Comparison of ENCODE assay signal across 26 cellular contexts in the genomic region with DNA sequence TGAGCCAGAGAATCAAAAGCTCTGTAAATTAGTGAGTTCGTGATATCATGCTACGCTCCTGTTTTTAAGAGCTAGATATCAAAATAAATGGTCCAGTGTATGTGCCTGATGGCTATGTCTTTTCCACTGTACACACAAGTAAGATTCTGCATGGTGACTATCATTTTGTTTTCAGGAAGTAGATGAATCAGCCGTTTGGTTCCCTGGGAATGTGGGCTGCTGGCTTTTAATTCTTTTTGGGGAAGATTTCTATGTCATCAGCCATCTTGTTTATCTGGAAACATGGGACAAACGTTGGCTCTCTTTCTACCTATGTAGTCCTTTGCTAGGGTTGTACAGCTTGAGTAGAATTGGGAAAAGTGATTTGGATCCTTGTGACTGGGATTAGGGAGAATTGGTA.
DNase-seq lines count a peak whose midpoint lies in the region; ATAC-seq and TF ChIP-seq lines count a peak whose summit lies in the region.
"Had no signal": no experiment of that assay in that cellular context is flagged by ENCODE, and none has a peak within 500 bp of the region (broad histone marks: within the 10 kb centered on the region; RNA-seq: fewer than 3 reads in every experiment).

No MANE protein-coding gene starts in this region.

- H3K36me3 Mint-ChIP-seq in MCF 10A (ENCODE audit: insufficient read depth, unreplicated experiment): no peaks in the 10 kb centered on the region
- H3K36me3 Mint-ChIP-seq in CD14-positive monocyte: no peaks in the 10 kb centered on the region
- no peaks in the 10 kb centered on the region for H3K36me3 Mint-ChIP-seq in CD8-positive, alpha-beta memory T cell
- H3K36me3 Mint-ChIP-seq: activated naive CD8-positive, alpha-beta T cell treated with anti-CD3 and anti-CD28 coated beads for 36 hours had no signal

- no peak overlapping the region for H3K27ac ChIP-seq in mammary epithelial cell (ENCODE audit: insufficient read depth, low read depth, low read length)
- H3K27ac ChIP-seq in CD8-positive, alpha-beta memory T cell (ENCODE audit: low read depth, low read length): no peak overlapping the region
- H3K27ac ChIP-seq: foreskin keratinocyte, HL-60, testis had no signal

- no TSS peak for BruUV-seq in mammary epithelial cell (replicated peaks; lab: Mats Ljungman, UMichigan)
- no TSS peak for BruUV-seq in MCF 10A (replicated peaks; lab: Mats Ljungman, UMichigan)

- no peaks in the 10 kb centered on the region for H3K79me2 ChIP-seq in mammary epithelial cell (ENCODE audit: insufficient read depth, low read length)

- POLR2A ChIA-PET in MCF 10A (lab: Yijun Ruan, JAX): no interaction called here
- POLR2A ChIA-PET in CD8-positive, alpha-beta memory T cell (lab: Charles Lee): no interaction called here

- no peak for TF ChIP-seq CTCF in mammary epithelial cell (conservative IDR thresholded peaks at IDR 0.05 in 1 of 2, IDR thresholded peaks at IDR 0.05 in 1 of 2; ENCODE audit: extremely low read depth in 1 of 2, insufficient read depth in 1 of 2, low read depth in 1 of 2, low read length in 2 of 2)
- no peak for TF ChIP-seq CTCF in MCF 10A (IDR thresholded peaks at IDR 0.05; ENCODE audit: unreplicated experiment)
- no peak for TF ChIP-seq CTCF in astrocyte of the spinal cord (IDR thresholded peaks at IDR 0.05; ENCODE audit: low read depth, low read length)
- no peak for TF ChIP-seq CTCF in CD14-positive monocyte (IDR thresholded peaks at IDR 0.05)

- no peak overlapping the region for H3K4me3 Mint-ChIP-seq in MCF 10A (ENCODE audit: unreplicated experiment)
- no peak overlapping the region for H3K4me3 Mint-ChIP-seq in CD14-positive monocyte
- H3K4me3 Mint-ChIP-seq in CD8-positive, alpha-beta memory T cell: no peak overlapping the region
- H3K4me3 Mint-ChIP-seq: activated naive CD8-positive, alpha-beta T cell treated with anti-CD3 and anti-CD28 coated beads for 36 hours; CD4-positive, alpha-beta T cell; neural crest cell had no signal

- no peak overlapping the region for H3K9ac ChIP-seq in mammary epithelial cell (ENCODE audit: insufficient read depth, low read length)

- dilution Hi-C loops in mammary epithelial cell (cut with HindIII; ENCODE audit: low sequenced_read_pairs): no loop called here

- H3K4me3 ChIP-seq in mammary epithelial cell (replicated peaks in 1 of 3; ENCODE audit: insufficient read depth in 1 of 3, low read depth in 2 of 3, low read length in 3 of 3): no peak overlapping the region
- no peak overlapping the region for H3K4me3 ChIP-seq in astrocyte of the spinal cord (ENCODE audit: low read depth, low read length)
- no peak overlapping the region for H3K4me3 ChIP-seq in CD8-positive, alpha-beta memory T cell (ENCODE audit: low read length)
- H3K4me3 ChIP-seq: testis had no signal

- 63% methylated on average over 4 of the region's 4 CpGs for WGBS in mammary epithelial cell (ENCODE audit: low coverage, missing lambda C conversion rate)

- no peak overlapping the region for H3K4me2 ChIP-seq in mammary epithelial cell (ENCODE audit: insufficient read depth, low read depth, low read length)

- H3K4me1 Mint-ChIP-seq in MCF 10A (ENCODE audit: insufficient read depth, unreplicated experiment) (peaks cover 23% of the 10 kb centered on the region), CD14-positive monocyte (no peaks in the 10 kb centered on the region)
- no peaks in the 10 kb centered on the region for H3K4me1 Mint-ChIP-seq in CD8-positive, alpha-beta memory T cell
- H3K4me1 Mint-ChIP-seq: activated naive CD8-positive, alpha-beta T cell treated with anti-CD3 and anti-CD28 coated beads for 36 hours had no signal

- H3K36me3 ChIP-seq in mammary epithelial cell (ENCODE audit: insufficient read depth, low read length): no peaks in the 10 kb centered on the region
- no peaks in the 10 kb centered on the region for H3K36me3 ChIP-seq in CD8-positive, alpha-beta memory T cell (ENCODE audit: insufficient read depth, low read length)

- CTCF ChIA-PET in mammary epithelial cell (lab: Charles Lee; ENCODE audit: low non-redundant PET): no interaction called here
- CTCF ChIA-PET in MCF 10A (lab: Yijun Ruan, JAX): interaction anchor here (1.2 kb wide), 1 partner anchor 348 kb away, joined by 3 read pairs; no protein-coding TSS in a partner anchor
- CTCF ChIA-PET in CD8-positive, alpha-beta memory T cell (lab: Charles Lee): no interaction called here

- in situ Hi-C loops in mammary epithelial cell (cut with MboI; ENCODE audit: low sequenced_read_pairs in 2 of 2) (no loop called here), astrocyte of the spinal cord (cut with HindIII; ENCODE audit: low sequenced_read_pairs) (no loop called here)

- H3K27ac Mint-ChIP-seq in MCF 10A (ENCODE audit: low read depth, unreplicated experiment) (no peak overlapping the region), CD14-positive monocyte (no peak overlapping the region)
- no peak overlapping the region for H3K27ac Mint-ChIP-seq in CD8-positive, alpha-beta memory T cell
- H3K27ac Mint-ChIP-seq: activated naive CD8-positive, alpha-beta T cell treated with anti-CD3 and anti-CD28 coated beads for 36 hours; CD4-positive, alpha-beta T cell had no signal

- no peaks in the 10 kb centered on the region for H3K27me3 ChIP-seq in mammary epithelial cell (ENCODE audit: insufficient read depth, low read length)
- H3K27me3 ChIP-seq in CD8-positive, alpha-beta memory T cell (ENCODE audit: insufficient read depth, low read length, poor library complexity, severe bottlenecking): no peaks in the 10 kb centered on the region
- H3K27me3 ChIP-seq: foreskin keratinocyte, testis had no signal

- no peaks in the 10 kb centered on the region for H3K27me3 Mint-ChIP-seq in MCF 10A (ENCODE audit: insufficient read depth, unreplicated experiment)
- H3K27me3 Mint-ChIP-seq in CD14-positive monocyte (ENCODE audit: low read depth in 3 of 3): peaks cover 0 to 2% (median 1%) of the 10 kb centered on the region in 3 donors
- peaks cover 3% of the 10 kb centered on the region in 2 donors for H3K27me3 Mint-ChIP-seq in CD8-positive, alpha-beta memory T cell

- intact Hi-C loops in mammary epithelial cell (cut with micrococcal nuclease) (no loop called here), MCF 10A (cut with micrococcal nuclease) (no loop called here), sciatic nerve (cut with DNase I) (no loop called here), CD14-positive monocyte (cut with micrococcal nuclease) (no loop called here)

- no peak for ATAC-seq in sciatic nerve
- ATAC-seq: foreskin keratinocyte, left cardiac atrium had no signal

- H4K20me1 ChIP-seq in mammary epithelial cell (ENCODE audit: insufficient read depth, low read length): no peaks in the 10 kb centered on the region

- no peak for DNase-seq in mammary epithelial cell
- DNase-seq in MCF 10A (ENCODE audit: unreplicated experiment): no peak
- DNase-seq in astrocyte of the spinal cord (ENCODE audit: low read depth, low spot score): peak; percentile 35
- DNase-seq in hepatic stellate cell (ENCODE audit: low spot score): peak; percentile 22
- DNase-seq in sciatic nerve (ENCODE audit: low spot score): no peak
- DNase-seq in NCI-H524 (lab: John Stamatoyannopoulos, UW): no peak
- DNase-seq in CD14-positive monocyte (ENCODE audit: low spot score): no peak
- no peak for DNase-seq in CD8-positive, alpha-beta memory T cell
- DNase-seq: 8988T; activated CD4-positive, CD25-positive, alpha-beta regulatory T cell treated with anti-CD3 and anti-CD28 coated beads, Interleukin-2, amount 50 U/mL, for 72 hours; activated naive CD8-positive, alpha-beta T cell treated with anti-CD3 and anti-CD28 coated beads for 36 hours; CD4-positive, alpha-beta T cell; central memory CD4-positive, alpha-beta T cell; DMS79 treated with DMSO at 0.1 percent for 48 hours; effector CD8-positive, alpha-beta T cell; foreskin keratinocyte; H7; left cardiac atrium; midbrain; NCI-H2081 treated with DMSO at 0.1 percent for 48 hours; NCI-H526 treated with DMSO at 0.1 percent for 48 hours; SHP77; T-helper 2 cell; testis had no signal

- H3K9me3 ChIP-seq in mammary epithelial cell (replicated peaks; ENCODE audit: insufficient read depth, low read length): no peaks in the 10 kb centered on the region
- no peaks in the 10 kb centered on the region for H3K9me3 ChIP-seq in CD8-positive, alpha-beta memory T cell (ENCODE audit: low read length)
- H3K9me3 ChIP-seq: testis had no signal

- peak overlapping the region; percentile 41 for H2AFZ ChIP-seq in mammary epithelial cell (ENCODE audit: low read depth, low read length)

- H3K9me3 Mint-ChIP-seq in MCF 10A (ENCODE audit: unreplicated experiment) (no peaks in the 10 kb centered on the region), CD14-positive monocyte (peaks cover 0 to 4% (median 0%) of the 10 kb centered on the region in 7 donors)
- peaks cover 0 to 3% (median 0%) of the 10 kb centered on the region in 5 donors for H3K9me3 Mint-ChIP-seq in CD8-positive, alpha-beta memory T cell
- H3K9me3 Mint-ChIP-seq: activated naive CD8-positive, alpha-beta T cell treated with anti-CD3 and anti-CD28 coated beads for 36 hours; neural crest cell had no signal

- peaks cover 18% of the 10 kb centered on the region for H3K4me1 ChIP-seq in mammary epithelial cell (ENCODE audit: insufficient read depth, low read length)
- H3K4me1 ChIP-seq in CD8-positive, alpha-beta memory T cell (ENCODE audit: insufficient read depth, low read length): no peaks in the 10 kb centered on the region
- H3K4me1 ChIP-seq: testis had no signal

Comparison
In these comparisons a context has a peak if more than half of its experiments do, and no peak if none do; other contexts are left out.
1. DNase-seq: peak in astrocyte of the spinal cord (single experiment) and hepatic stellate cell (single experiment); none in mammary epithelial cell (single experiment), MCF 10A (single experiment), sciatic nerve (single experiment), NCI-H524 (0 of 2), CD14-positive monocyte (single experiment) and CD8-positive, alpha-beta memory T cell (0 of 5).